ENCODE assay signal across 9 cellular contexts in genomic region chr3:111252795-111253194, GRCh38.
DNase-seq lines count a peak whose midpoint lies in the region; ATAC-seq and TF ChIP-seq lines count a peak whose summit lies in the region.
"Had no signal": no experiment of that assay in that cellular context is flagged by ENCODE, and none has a peak within 500 bp of the region (broad histone marks: within the 10 kb centered on the region; RNA-seq: fewer than 3 reads in every experiment).

No MANE protein-coding gene starts in this region.

- H3K36me3 Mint-ChIP-seq in neural progenitor cell (no peaks in the 10 kb centered on the region), progenitor cell of endocrine pancreas (ENCODE audit: insufficient read depth) (no peaks in the 10 kb centered on the region)

- H3K27ac Mint-ChIP-seq in neural progenitor cell (no peak overlapping the region), progenitor cell of endocrine pancreas (no peak overlapping the region)

- H3K27me3 Mint-ChIP-seq in neural progenitor cell (ENCODE audit: insufficient read depth, low read depth) (peaks cover 2% of the 10 kb centered on the region), progenitor cell of endocrine pancreas (no peaks in the 10 kb centered on the region)

- H3K4me2 ChIP-seq in neural progenitor cell, result no peak overlapping the region

- H4K20me1 ChIP-seq in neural progenitor cell (ENCODE audit: low read depth), result no peaks in the 10 kb centered on the region

- intact Hi-C loops in Right ventricle myocardium inferior (cut with DNase I), result no loop called here

- no peaks in the 10 kb centered on the region for H3F3A ChIP-seq in neural progenitor cell (ENCODE audit: low read depth)

- no peaks in the 10 kb centered on the region for H3K4me1 ChIP-seq in duodenal mucosa (ENCODE audit: control insufficient read depth in 1 of 2, insufficient read depth in 2 of 2, low read length in 2 of 2)
- no peaks in the 10 kb centered on the region for H3K4me1 ChIP-seq in neural progenitor cell

- peak; percentile 51 for ATAC-seq in GM18511 (IDR thresholded peaks at IDR 0.05; ENCODE audit: unreplicated experiment)
- ATAC-seq in HG03432 (IDR thresholded peaks at IDR 0.05; ENCODE audit: unreplicated experiment), result peak; percentile 63
- ATAC-seq in HG03135 (IDR thresholded peaks at IDR 0.05; ENCODE audit: unreplicated experiment), result no peak
- no peak for ATAC-seq in Right ventricle myocardium inferior

- H3K9me3 ChIP-seq in duodenal mucosa (ENCODE audit: control insufficient read depth in 1 of 2, low read length in 2 of 2) (no peaks in the 10 kb centered on the region), neural progenitor cell (ENCODE audit: low read depth) (no peaks in the 10 kb centered on the region)

- H3K4me3 ChIP-seq in duodenal mucosa (ENCODE audit: low read depth in 1 of 2, low read length in 2 of 2) (peak overlapping the region; percentile 18 to 36), neural progenitor cell (no peak overlapping the region)

- H3K79me2 ChIP-seq in neural progenitor cell (ENCODE audit: low read depth), result no peaks in the 10 kb centered on the region

- H3K36me3 ChIP-seq in duodenal mucosa (ENCODE audit: control insufficient read depth in 1 of 2, insufficient read depth in 2 of 2, low read length in 2 of 2) (no peaks in the 10 kb centered on the region), neural progenitor cell (no peaks in the 10 kb centered on the region)

- no peak for DNase-seq in neural progenitor cell (ENCODE audit: low spot score)
- no peak for DNase-seq in progenitor cell of endocrine pancreas (ENCODE audit: low spot score, unreplicated experiment)
- DNase-seq in activated effector memory CD4-positive, alpha-beta T cell treated with anti-CD3 and anti-CD28 coated beads, Interleukin-2, amount 50 U/mL, for 16 hours, result no peak
- no peak for DNase-seq in Right ventricle myocardium inferior (ENCODE audit: missing footprints)
- DNase-seq: activated CD4-positive, alpha-beta T cell treated with anti-CD3 and anti-CD28 coated beads, Interleukin-2, amount 50 U/mL, for 4 hours had no signal

- peak; percentile 14 for TF ChIP-seq CTCF in neural progenitor cell (IDR thresholded peaks at IDR 0.05)
- no peak for TF ChIP-seq CTCF in progenitor cell of endocrine pancreas (IDR thresholded peaks at IDR 0.05; ENCODE audit: unreplicated experiment)

- H3K9ac ChIP-seq in duodenal mucosa (ENCODE audit: low read depth in 1 of 2, low read length in 2 of 2) (no peak overlapping the region), neural progenitor cell (no peak overlapping the region)

- H3K9me3 Mint-ChIP-seq in neural progenitor cell (no peaks in the 10 kb centered on the region), progenitor cell of endocrine pancreas (ENCODE audit: low read depth) (peaks cover 3% of the 10 kb centered on the region)

- no peak overlapping the region for H2AFZ ChIP-seq in neural progenitor cell (replicated peaks)

- H3K27ac ChIP-seq in duodenal mucosa (ENCODE audit: low read depth, low read length), result no peak overlapping the region
- H3K27ac ChIP-seq in neural progenitor cell, result no peak overlapping the region

- H3K4me1 Mint-ChIP-seq in neural progenitor cell (no peaks in the 10 kb centered on the region), progenitor cell of endocrine pancreas (ENCODE audit: low read depth) (no peaks in the 10 kb centered on the region)

- H3K27me3 ChIP-seq in duodenal mucosa (ENCODE audit: control insufficient read depth in 1 of 2, insufficient read depth in 2 of 2, low read length in 2 of 2) (no peaks in the 10 kb centered on the region), neural progenitor cell (no peaks in the 10 kb centered on the region)

- H3K4me3 Mint-ChIP-seq in neural progenitor cell, result no peak overlapping the region
- no peak overlapping the region for H3K4me3 Mint-ChIP-seq in progenitor cell of endocrine pancreas (ENCODE audit: low read depth)

Comparison
In these comparisons a context has a peak if more than half of its experiments do, and no peak if none do; other contexts are left out.
1. ATAC-seq: peak in GM18511 (single experiment) and HG03432 (single experiment); none in HG03135 (single experiment) and Right ventricle myocardium inferior (single experiment).